ENCODE assay signal across 13 cellular contexts in genomic region chr11:132408877-132409276, GRCh38.
DNase-seq lines count a peak whose midpoint lies in the region; ATAC-seq, FAIRE-seq and TF ChIP-seq lines count a peak whose summit lies in the region.
"Had no signal": no experiment of that assay in that cellular context is flagged by ENCODE, and none has a peak within 500 bp of the region (broad histone marks: within the 10 kb centered on the region; RNA-seq: fewer than 3 reads in every experiment).

No MANE protein-coding gene starts in this region.

- intact Hi-C loops in mammary epithelial cell (cut with micrococcal nuclease) = loop anchor here (10.0 kb wide), 2 partner anchors 134 to 536 kb away; no protein-coding TSS in a partner anchor

- no peak for TF ChIP-seq CTCF in mammary epithelial cell (conservative IDR thresholded peaks at IDR 0.05 in 1 of 2, IDR thresholded peaks at IDR 0.05 in 1 of 2; ENCODE audit: extremely low read depth in 1 of 2, insufficient read depth in 1 of 2, low read depth in 1 of 2, low read length in 2 of 2)

- ATAC-seq in GM18508 (IDR thresholded peaks at IDR 0.05; ENCODE audit: insufficient read depth, unreplicated experiment) (peak; percentile 66), GM21619 (IDR thresholded peaks at IDR 0.05; ENCODE audit: unreplicated experiment) (peak; percentile 74), HG03378 (IDR thresholded peaks at IDR 0.05; ENCODE audit: unreplicated experiment) (peak; percentile 50)

- H3K79me2 ChIP-seq in mammary epithelial cell (ENCODE audit: insufficient read depth, low read length) = no peaks in the 10 kb centered on the region

- in situ Hi-C loops in mammary epithelial cell (cut with MboI; ENCODE audit: low sequenced_read_pairs in 2 of 2) = no loop called here

- DNase-seq in NCI-H69 (lab: John Stamatoyannopoulos, UW) (peak; percentile 9), NCI-H1694 (lab: John Stamatoyannopoulos, UW) (no peak), mammary epithelial cell (no peak), H54 (ENCODE audit: insufficient read length, low spot score) (no peak)
- no peak for DNase-seq in effector memory CD4-positive, alpha-beta T cell
- DNase-seq: activated CD4-positive, alpha-beta T cell treated with anti-CD3 and anti-CD28 coated beads, Interleukin-2, amount 50 U/mL, for 48 hours; activated naive CD4-positive, alpha-beta T cell treated with Interleukin-2 at 50 U/mL for 16 hours; hypothalamus had no signal

- CTCF ChIA-PET in mammary epithelial cell (lab: Charles Lee; ENCODE audit: low non-redundant PET) = no interaction called here

- no peaks in the 10 kb centered on the region for H3K36me3 ChIP-seq in mammary epithelial cell (ENCODE audit: insufficient read depth, low read length)
- no peaks in the 10 kb centered on the region for H3K36me3 ChIP-seq in effector memory CD4-positive, alpha-beta T cell (ENCODE audit: control insufficient read depth, insufficient read depth, low read length)

- H3K9me3 ChIP-seq in mammary epithelial cell (replicated peaks; ENCODE audit: insufficient read depth, low read length) = no peaks in the 10 kb centered on the region
- no peaks in the 10 kb centered on the region for H3K9me3 ChIP-seq in effector memory CD4-positive, alpha-beta T cell (ENCODE audit: control insufficient read depth, low read length)

- H3K4me1 ChIP-seq in mammary epithelial cell (ENCODE audit: insufficient read depth, low read length) = no peaks in the 10 kb centered on the region
- no peaks in the 10 kb centered on the region for H3K4me1 ChIP-seq in effector memory CD4-positive, alpha-beta T cell (ENCODE audit: control insufficient read depth, insufficient read depth, low read length, poor library complexity, severe bottlenecking)

- no peak overlapping the region for H3K4me2 ChIP-seq in mammary epithelial cell (ENCODE audit: insufficient read depth, low read depth, low read length)

- BruUV-seq in mammary epithelial cell (replicated peaks; lab: Mats Ljungman, UMichigan) = no TSS peak

- H3K27ac ChIP-seq in mammary epithelial cell (ENCODE audit: insufficient read depth, low read depth, low read length) = no peak overlapping the region
- H3K27ac ChIP-seq in effector memory CD4-positive, alpha-beta T cell (ENCODE audit: insufficient read depth, low read length, poor library complexity, severe bottlenecking) = no peak overlapping the region
- H3K27ac ChIP-seq: HL-60 had no signal

- FAIRE-seq in H54 (lab: Jason Lieb, UNC) = no peak

- whole genome bisulfite sequencing in mammary epithelial cell (ENCODE audit: low coverage, missing lambda C conversion rate) = 0% methylated on average over 1 of the region's 1 CpG

- H2AFZ ChIP-seq in mammary epithelial cell (ENCODE audit: low read depth, low read length) = no peak overlapping the region

- H3K9ac ChIP-seq in mammary epithelial cell (ENCODE audit: insufficient read depth, low read length) = no peak overlapping the region

- no peaks in the 10 kb centered on the region for H3K27me3 ChIP-seq in mammary epithelial cell (ENCODE audit: insufficient read depth, low read length)
- H3K27me3 ChIP-seq in effector memory CD4-positive, alpha-beta T cell (replicated peaks; ENCODE audit: control insufficient read depth, insufficient read depth, low read length, poor library complexity, severe bottlenecking) = no peaks in the 10 kb centered on the region

- TF ChIP-seq POLR2A in H54 (IDR thresholded peaks at IDR 0.05; ENCODE audit: low read depth, low read length) = no peak

- H4K20me1 ChIP-seq in mammary epithelial cell (ENCODE audit: insufficient read depth, low read length) = no peaks in the 10 kb centered on the region

- dilution Hi-C loops in mammary epithelial cell (cut with HindIII; ENCODE audit: low sequenced_read_pairs) = no loop called here

- H3K4me3 ChIP-seq in mammary epithelial cell (replicated peaks in 1 of 3; ENCODE audit: insufficient read depth in 1 of 3, low read depth in 2 of 3, low read length in 3 of 3) = no peak overlapping the region
- H3K4me3 ChIP-seq in effector memory CD4-positive, alpha-beta T cell (ENCODE audit: insufficient read depth, low read depth, low read length, poor library complexity, severe bottlenecking) = no peak overlapping the region
- H3K4me3 ChIP-seq: lung had no signal
